10 cellular contexts compared by ENCODE assay signal in the genomic region with DNA sequence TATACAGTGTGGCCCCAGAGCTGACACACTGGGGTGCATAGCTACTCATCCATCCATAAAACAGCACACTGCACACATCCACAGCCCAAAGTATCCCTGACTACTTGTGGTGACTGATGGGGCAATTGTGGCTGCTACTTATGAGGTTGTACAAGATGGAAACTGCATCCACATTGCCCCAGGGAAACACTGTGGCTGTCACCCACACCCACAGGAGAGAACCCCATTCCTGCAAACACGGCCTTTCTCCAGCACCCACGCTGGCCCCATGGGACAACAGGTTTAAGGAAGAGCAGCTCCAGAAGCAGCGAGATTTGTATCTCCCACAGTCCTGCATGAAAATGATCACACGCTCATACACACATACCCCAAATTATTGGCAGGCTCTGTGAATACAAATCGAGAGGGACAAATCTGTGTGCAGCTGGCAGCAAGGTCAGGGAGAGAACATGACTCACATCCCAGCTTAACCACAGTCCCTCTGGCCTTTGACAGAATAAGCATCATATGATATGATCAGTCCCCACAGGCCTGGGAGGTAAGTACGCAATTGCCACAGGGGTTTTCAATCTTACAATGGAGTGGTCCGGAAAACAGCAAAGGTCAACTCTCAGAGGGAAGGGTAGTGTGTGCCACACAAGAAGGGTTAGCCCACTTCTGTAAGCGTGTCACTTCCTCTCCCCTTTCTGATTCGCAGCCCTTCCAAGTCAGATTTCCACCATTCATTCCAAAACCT.
DNase-seq lines count a peak whose midpoint lies in the region; ATAC-seq and TF ChIP-seq lines count a peak whose summit lies in the region.
"Had no signal": no experiment of that assay in that cellular context is flagged by ENCODE, and none has a peak within 500 bp of the region (broad histone marks: within the 10 kb centered on the region; RNA-seq: fewer than 3 reads in every experiment).

No MANE protein-coding gene starts in this region.

- H3K27me3 ChIP-seq in gastroesophageal sphincter = no peaks in the 10 kb centered on the region

- no peaks in the 10 kb centered on the region for H3K4me1 ChIP-seq in gastroesophageal sphincter

- TF ChIP-seq EP300 in gastroesophageal sphincter (IDR thresholded peaks at IDR 0.05) = no peak

- peak; percentile 41 for ATAC-seq in GM18861 (IDR thresholded peaks at IDR 0.05; ENCODE audit: unreplicated experiment)
- ATAC-seq in HG03103 (IDR thresholded peaks at IDR 0.05; ENCODE audit: low read depth, unreplicated experiment) = peak; percentile 27
- ATAC-seq in activated naive CD8-positive, alpha-beta T cell treated with anti-CD3 and anti-CD28 coated beads, Interleukin-2, amount 50 U/mL, for 24 hours = peak; percentile 94
- no peak for ATAC-seq in gastroesophageal sphincter

- no peaks in the 10 kb centered on the region for H3K9me3 Mint-ChIP-seq in activated naive CD8-positive, alpha-beta T cell treated with anti-CD3 and anti-CD28 coated beads, Interleukin-2, amount 50 U/mL, for 24 hours
- H3K9me3 Mint-ChIP-seq in neural crest cell (no peaks in the 10 kb centered on the region), glutamatergic neuron (ENCODE audit: unreplicated experiment) (peaks cover 5% of the 10 kb centered on the region)
- H3K9me3 Mint-ChIP-seq: T-helper 1 cell treated with Interleukin-12 subunit alpha and Interleukin-12 subunit beta and Interleukin-4 antibody, amounts not matched to agents 30 μg/mL and 1 μg/mL, for 36 hours had no signal

- no peak for TF ChIP-seq POLR2A in gastroesophageal sphincter (IDR thresholded peaks at IDR 0.05)

- no peaks in the 10 kb centered on the region for H3K9me3 ChIP-seq in gastroesophageal sphincter

- H3K27ac ChIP-seq in gastroesophageal sphincter = no peak overlapping the region

- H3K27ac Mint-ChIP-seq in activated naive CD8-positive, alpha-beta T cell treated with anti-CD3 and anti-CD28 coated beads, Interleukin-2, amount 50 U/mL, for 24 hours = peak overlapping the region; percentile 84
- H3K27ac Mint-ChIP-seq in neural crest cell (ENCODE audit: unreplicated experiment) (peak overlapping the region; percentile 85), glutamatergic neuron (ENCODE audit: unreplicated experiment) (no peak overlapping the region)
- H3K27ac Mint-ChIP-seq: T-helper 1 cell treated with Interleukin-12 subunit alpha and Interleukin-12 subunit beta and Interleukin-4 antibody, amounts not matched to agents 30 μg/mL and 1 μg/mL, for 36 hours had no signal

- TF ChIP-seq CTCF in neural crest cell (conservative IDR thresholded peaks at IDR 0.05) = no peak
- TF ChIP-seq CTCF in gastroesophageal sphincter (IDR thresholded peaks at IDR 0.05) = no peak
- no peak for TF ChIP-seq CTCF in glutamatergic neuron (IDR thresholded peaks at IDR 0.05; ENCODE audit: partially characterized antibody, unreplicated experiment)

- no peaks in the 10 kb centered on the region for H3K27me3 Mint-ChIP-seq in activated naive CD8-positive, alpha-beta T cell treated with anti-CD3 and anti-CD28 coated beads, Interleukin-2, amount 50 U/mL, for 24 hours
- H3K27me3 Mint-ChIP-seq in neural crest cell (ENCODE audit: low read depth) (no peaks in the 10 kb centered on the region), glutamatergic neuron (ENCODE audit: unreplicated experiment) (peaks cover 8% of the 10 kb centered on the region)

- peak overlapping the region; percentile 42 for H3K4me3 Mint-ChIP-seq in activated naive CD8-positive, alpha-beta T cell treated with anti-CD3 and anti-CD28 coated beads, Interleukin-2, amount 50 U/mL, for 24 hours
- H3K4me3 Mint-ChIP-seq in neural crest cell (no peak overlapping the region), glutamatergic neuron (ENCODE audit: unreplicated experiment) (no peak overlapping the region)
- H3K4me3 Mint-ChIP-seq: T-helper 1 cell treated with Interleukin-12 subunit alpha and Interleukin-12 subunit beta and Interleukin-4 antibody, amounts not matched to agents 30 μg/mL and 1 μg/mL, for 36 hours had no signal

- H3K4me3 ChIP-seq in gastroesophageal sphincter = no peak overlapping the region
- H3K4me3 ChIP-seq: skin epidermis had no signal

- DNase-seq in activated naive CD8-positive, alpha-beta T cell treated with anti-CD3 and anti-CD28 coated beads, Interleukin-2, amount 50 U/mL, for 24 hours = peak; percentile 55
- DNase-seq in neural crest cell (ENCODE audit: low read depth, low spot score) = no peak
- DNase-seq in SHP77 treated with DMSO at 0.1 percent for 48 hours (lab: John Stamatoyannopoulos, UW) = no peak
- no peak for DNase-seq in hypothalamus (lab: John Stamatoyannopoulos, UW)
- DNase-seq in glutamatergic neuron = no peak

- H3K4me1 Mint-ChIP-seq in activated naive CD8-positive, alpha-beta T cell treated with anti-CD3 and anti-CD28 coated beads, Interleukin-2, amount 50 U/mL, for 24 hours = peaks cover 41% of the 10 kb centered on the region
- H3K4me1 Mint-ChIP-seq in neural crest cell = peaks cover 9% of the 10 kb centered on the region
- H3K4me1 Mint-ChIP-seq in glutamatergic neuron (ENCODE audit: low read depth, unreplicated experiment) = peaks cover 15% of the 10 kb centered on the region

- peaks cover 12% of the 10 kb centered on the region for H3K36me3 Mint-ChIP-seq in activated naive CD8-positive, alpha-beta T cell treated with anti-CD3 and anti-CD28 coated beads, Interleukin-2, amount 50 U/mL, for 24 hours (ENCODE audit: low read depth)
- H3K36me3 Mint-ChIP-seq in neural crest cell (ENCODE audit: low read depth) (peaks cover 20% of the 10 kb centered on the region), glutamatergic neuron (ENCODE audit: unreplicated experiment) (no peaks in the 10 kb centered on the region)

- WGBS in gastroesophageal sphincter (ENCODE audit: low coverage in 1 of 2), 2 donors = 82 to 88% methylated on average over 3 to 7 of the region's 9 CpGs

- peaks cover 0 to 53% of the 10 kb centered on the region in 2 donors for H3K36me3 ChIP-seq in gastroesophageal sphincter
